Comparison of ENCODE assay signal across 22 cellular contexts in genomic region chr3:84307339-84307738, GRCh38.
DNase-seq lines count a peak whose midpoint lies in the region; ATAC-seq, FAIRE-seq and TF ChIP-seq lines count a peak whose summit lies in the region.
"Had no signal": no experiment of that assay in that cellular context is flagged by ENCODE, and none has a peak within 500 bp of the region (broad histone marks: within the 10 kb centered on the region; RNA-seq: fewer than 3 reads in every experiment).

No MANE protein-coding gene starts in this region.

- ATAC-seq in A549 (no peak), GM23338 (no peak), K562 (peak; percentile 45), HG02588 (IDR thresholded peaks at IDR 0.05; ENCODE audit: unreplicated experiment) (no peak)
- ATAC-seq: CD8-positive, alpha-beta T cell; GM12878 had no signal

- H3F3A ChIP-seq in GM23338 (replicated peaks; ENCODE audit: low read depth), result no peaks in the 10 kb centered on the region

- H3K27ac Mint-ChIP-seq in GM23338, result peak overlapping the region; percentile 3; the same call in 1 of the 2 replicates
- H3K27ac Mint-ChIP-seq: B cell; CD4-positive, alpha-beta T cell; CD8-positive, alpha-beta T cell had no signal

- no peak for DNase-seq in A549 (ENCODE audit: low read depth in 1 of 2, low spot score in 1 of 2)
- DNase-seq in GM23338 (ENCODE audit: low spot score), result no peak
- no peak for DNase-seq in K562 (ENCODE audit: extremely low read depth in 1 of 4, low spot score in 3 of 4)
- no peak for DNase-seq in EL
- no peak for DNase-seq in NCI-H146 (lab: John Stamatoyannopoulos, UW)
- DNase-seq: 8988T; AML-193; Caco-2; Calu3; CD4-positive, alpha-beta T cell; CD8-positive, alpha-beta T cell; DMS79 treated with DMSO at 0.1 percent for 48 hours; GDM1 had no signal

- no peaks in the 10 kb centered on the region for H3K27me3 Mint-ChIP-seq in GM23338 (ENCODE audit: insufficient read depth, low read depth, poor library complexity)
- H3K27me3 Mint-ChIP-seq: B cell; CD4-positive, alpha-beta T cell had no signal

- H2AFZ ChIP-seq in GM23338, result no peak overlapping the region
- peak overlapping the region; percentile 25; the same call in 1 of the 2 replicates for H2AFZ ChIP-seq in K562 (ENCODE audit: low read depth, low read length)

- no peaks in the 10 kb centered on the region for H3K36me3 Mint-ChIP-seq in GM23338 (ENCODE audit: low read depth)
- H3K36me3 Mint-ChIP-seq: CD8-positive, alpha-beta T cell had no signal

- H3K4me3 ChIP-seq in A549 (no peak overlapping the region), GM23338 (no peak overlapping the region), K562 (0 out of 2 replicates have a peak overlapping the region, but pooled peaks have one; percentile 11)
- H3K4me3 ChIP-seq: BLaER1 treated with 17β-estradiol and CSF1 and Interleukin-3, amounts not matched to agents 10 nM and 100 nM; GM12878 had no signal

- no peaks in the 10 kb centered on the region for H3K27me3 ChIP-seq in GM23338 (ENCODE audit: insufficient read depth)
- no peaks in the 10 kb centered on the region for H3K27me3 ChIP-seq in K562 (ENCODE audit: control insufficient read depth in 2 of 2, insufficient read depth in 2 of 2, low read length in 2 of 2)
- H3K27me3 ChIP-seq: BLaER1 treated with 17β-estradiol and CSF1 and Interleukin-3, amounts not matched to agents 10 nM and 100 nM had no signal

- CTCF ChIA-PET in A549 (lab: Yijun Ruan, JAX) (no interaction called here), K562 (lab: Yijun Ruan, JAX; ENCODE audit: low intra/inter-chr PET ratio) (no interaction called here)

- TF ChIP-seq POLR2A in A549 (IDR thresholded peaks at IDR 0.05; ENCODE audit: low read length) (no peak), K562 (conservative IDR thresholded peaks at IDR 0.05) (no peak)

- no peak overlapping the region for H3K4me3 Mint-ChIP-seq in GM23338
- H3K4me3 Mint-ChIP-seq: B cell; CD4-positive, alpha-beta T cell; CD8-positive, alpha-beta T cell had no signal

- POLR2A ChIA-PET in A549 (lab: Yijun Ruan, JAX), result no interaction called here
- POLR2A ChIA-PET in K562 (lab: Yijun Ruan, JAX), result no interaction called here

- TF ChIP-seq EP300 in A549 (IDR thresholded peaks at IDR 0.05), result no peak
- TF ChIP-seq EP300 in K562 (IDR thresholded peaks at IDR 0.05; ENCODE audit: low read length), result no peak

- no peaks in the 10 kb centered on the region for H3K79me2 ChIP-seq in GM23338 (replicated peaks; ENCODE audit: insufficient read depth)
- peaks cover 73% of the 10 kb centered on the region for H3K79me2 ChIP-seq in K562 (ENCODE audit: control insufficient read depth, insufficient read depth, low read length)

- H3K4me2 ChIP-seq in A549 (no peak overlapping the region), GM23338 (no peak overlapping the region), K562 (ENCODE audit: insufficient read depth, low read length) (peak overlapping the region; percentile 53)
- H3K4me2 ChIP-seq: BLaER1 treated with 17β-estradiol and CSF1 and Interleukin-3, amounts not matched to agents 10 nM and 100 nM had no signal

- H3K4me1 ChIP-seq in A549 (no peaks in the 10 kb centered on the region), GM23338 (ENCODE audit: insufficient read depth) (no peaks in the 10 kb centered on the region), K562 (replicated peaks in 1 of 2; ENCODE audit: control insufficient read depth in 2 of 2, insufficient read depth in 2 of 2, low read length in 2 of 2) (no peaks in the 10 kb centered on the region; a peak in 1 of 5 replicates)
- H3K4me1 ChIP-seq: BLaER1 treated with 17β-estradiol and CSF1 and Interleukin-3, amounts not matched to agents 10 nM and 100 nM; Caco-2 had no signal

- no peaks in the 10 kb centered on the region for H3K9me1 ChIP-seq in K562 (ENCODE audit: control insufficient read depth, insufficient read depth, low read length)

- FAIRE-seq in A549 (lab: Jason Lieb, UNC), result no peak
- FAIRE-seq in K562 (lab: Jason Lieb, UNC), result peak; percentile 19
- FAIRE-seq: A204.1, D721Med, GM12878, GM12892, GM18507 had no signal

- H3K9me3 Mint-ChIP-seq in GM23338, result no peaks in the 10 kb centered on the region

- in situ Hi-C loops in K562 (cut with MboI), result no loop called here

- TF ChIP-seq RAD21 in A549 (conservative IDR thresholded peaks at IDR 0.05 in 1 of 2, IDR thresholded peaks at IDR 0.05 in 1 of 2), result no peak
- TF ChIP-seq RAD21 in K562 (CRISPR knock-in tag; conservative IDR thresholded peaks at IDR 0.05 in 1 of 2, IDR thresholded peaks at IDR 0.05 in 1 of 2), result no peak

- intact Hi-C loops in K562 (cut with micrococcal nuclease), result no loop called here

- H3K9me3 ChIP-seq in A549 (no peaks in the 10 kb centered on the region), K562 (replicated peaks; ENCODE audit: control insufficient read depth, insufficient read depth, low read depth, low read length) (no peaks in the 10 kb centered on the region)
- H3K9me3 ChIP-seq: BLaER1 treated with 17β-estradiol and CSF1 and Interleukin-3, amounts not matched to agents 10 nM and 100 nM; Caco-2 had no signal

- H3K36me3 ChIP-seq in GM23338 (ENCODE audit: insufficient read depth) (no peaks in the 10 kb centered on the region), K562 (ENCODE audit: control insufficient read depth, insufficient read depth, low read length) (no peaks in the 10 kb centered on the region)
- H3K36me3 ChIP-seq: BLaER1 treated with 17β-estradiol and CSF1 and Interleukin-3, amounts not matched to agents 10 nM and 100 nM had no signal

- WGBS in A549 (ENCODE audit: missing lambda C conversion rate), result 3% methylated on average over 1 of the region's 1 CpG
- 0% methylated on average over 1 of the region's 1 CpG for WGBS in K562 (ENCODE audit: insufficient coverage, low coverage, missing lambda C conversion rate)

- peak overlapping the region in 1 of 2 experiments; percentile 60; a peak in 2 of 4 replicates for H3K9ac ChIP-seq in K562 (ENCODE audit: insufficient read depth in 1 of 2, low read depth in 2 of 2, low read length in 2 of 2)
- H3K9ac ChIP-seq: BLaER1 treated with 17β-estradiol and CSF1 and Interleukin-3, amounts not matched to agents 10 nM and 100 nM had no signal

- no TSS peak for BruUV-seq in K562 (replicated peaks; lab: Mats Ljungman, UMichigan)

- TF ChIP-seq CTCF in A549 (IDR thresholded peaks at IDR 0.05), result no peak
- no peak for TF ChIP-seq CTCF in GM23338 (conservative IDR thresholded peaks at IDR 0.05; ENCODE audit: low read depth in 2 of 2)
- TF ChIP-seq CTCF in K562 (IDR thresholded peaks at IDR 0.05 in 2 of 3, conservative IDR thresholded peaks at IDR 0.05 in 1 of 3; ENCODE audit: insufficient read depth in 2 of 3, low read depth in 1 of 3, low read length in 3 of 3), result no peak

- H3K9me2 ChIP-seq in GM23338 (ENCODE audit: insufficient read depth), result no peaks in the 10 kb centered on the region

- H3K4me1 Mint-ChIP-seq in GM23338, result no peaks in the 10 kb centered on the region
- H3K4me1 Mint-ChIP-seq: B cell had no signal

- H3K27ac ChIP-seq in A549 (no peak overlapping the region), GM23338 (ENCODE audit: low read depth) (no peak overlapping the region), K562 (ENCODE audit: extremely low read depth, low read depth, low read length) (peak overlapping the region; percentile 48; the same call in 1 of the 3 replicates)
- H3K27ac ChIP-seq: BLaER1 treated with 17β-estradiol and CSF1 and Interleukin-3, amounts not matched to agents 10 nM and 100 nM; C4-2B had no signal

- H4K20me1 ChIP-seq in GM23338 (replicated peaks; ENCODE audit: insufficient read depth) (no peaks in the 10 kb centered on the region), K562 (replicated peaks; ENCODE audit: control insufficient read depth, insufficient read depth, low read length) (no peaks in the 10 kb centered on the region)
- H4K20me1 ChIP-seq: BLaER1 treated with 17β-estradiol and CSF1 and Interleukin-3, amounts not matched to agents 10 nM and 100 nM had no signal

TF ChIP-seq in A549, 52 proteins besides CTCF, POLR2A, EP300 and RAD21:
- TF ChIP-seq MAFK (IDR thresholded peaks at IDR 0.05; ENCODE audit: partially characterized antibody) (peak; percentile 94), PHF8 (IDR thresholded peaks at IDR 0.05; ENCODE audit: borderline replicate concordance, low read depth) (no peak)

TF ChIP-seq in GM23338, 12 proteins besides CTCF, POLR2A, EP300 and RAD21 (continues in another document):
- TF ChIP-seq ZNF114 (CRISPR knock-in tag; IDR thresholded peaks at IDR 0.05) (no peak), ZNF331 (CRISPR knock-in tag; IDR thresholded peaks at IDR 0.05; ENCODE audit: low read depth) (no peak), EZH2phosphoT487 (IDR thresholded peaks at IDR 0.05; ENCODE audit: unreplicated experiment) (no peak), EZH2 (IDR thresholded peaks at IDR 0.05; ENCODE audit: low read depth, unreplicated experiment) (no peak)
- TF ChIP-seq, protein P1, sequence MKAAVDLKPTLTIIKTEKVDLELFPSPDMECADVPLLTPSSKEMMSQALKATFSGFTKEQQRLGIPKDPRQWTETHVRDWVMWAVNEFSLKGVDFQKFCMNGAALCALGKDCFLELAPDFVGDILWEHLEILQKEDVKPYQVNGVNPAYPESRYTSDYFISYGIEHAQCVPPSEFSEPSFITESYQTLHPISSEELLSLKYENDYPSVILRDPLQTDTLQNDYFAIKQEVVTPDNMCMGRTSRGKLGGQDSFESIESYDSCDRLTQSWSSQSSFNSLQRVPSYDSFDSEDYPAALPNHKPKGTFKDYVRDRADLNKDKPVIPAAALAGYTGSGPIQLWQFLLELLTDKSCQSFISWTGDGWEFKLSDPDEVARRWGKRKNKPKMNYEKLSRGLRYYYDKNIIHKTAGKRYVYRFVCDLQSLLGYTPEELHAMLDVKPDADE (IDR thresholded peaks at IDR 0.05), result no peak

TF ChIP-seq in K562, 482 proteins besides CTCF, POLR2A, EP300 and RAD21 (continues in another document):
- TF ChIP-seq MAFK (IDR thresholded peaks at IDR 0.05; ENCODE audit: low read length) (peak; percentile 96), MAFG (tag; conservative IDR thresholded peaks at IDR 0.05) (peak; percentile 97)
- TF ChIP-seq, protein P2, sequence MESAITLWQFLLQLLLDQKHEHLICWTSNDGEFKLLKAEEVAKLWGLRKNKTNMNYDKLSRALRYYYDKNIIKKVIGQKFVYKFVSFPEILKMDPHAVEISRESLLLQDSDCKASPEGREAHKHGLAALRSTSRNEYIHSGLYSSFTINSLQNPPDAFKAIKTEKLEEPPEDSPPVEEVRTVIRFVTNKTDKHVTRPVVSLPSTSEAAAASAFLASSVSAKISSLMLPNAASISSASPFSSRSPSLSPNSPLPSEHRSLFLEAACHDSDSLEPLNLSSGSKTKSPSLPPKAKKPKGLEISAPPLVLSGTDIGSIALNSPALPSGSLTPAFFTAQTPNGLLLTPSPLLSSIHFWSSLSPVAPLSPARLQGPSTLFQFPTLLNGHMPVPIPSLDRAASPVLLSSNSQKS (CRISPR knock-in tag; IDR thresholded peaks at IDR 0.05), result no peak

Comparison
In these comparisons a context has a peak if more than half of its experiments do, and no peak if none do; other contexts are left out.
1. Of the 35 proteins assayed by ChIP-seq in both K562 and A549: peak only in K562: none; only in A549: none; in both: MAFK; in neither: 34.